In genomic region chr22:41512421-41513194, GRCh38 we compare ENCODE assay signal across 1 cellular context.
TF ChIP-seq lines count a peak whose summit lies in the region.

No MANE protein-coding gene starts in this region.

TF ChIP-seq in K562, 482 proteins besides CTCF, POLR2A, EP300 and RAD21 (continued from another document and continues in another):
- TF ChIP-seq ZNF830 (CRISPR knock-in tag; IDR thresholded peaks at IDR 0.05) (no peak), YBX1 (IDR thresholded peaks at IDR 0.05) (no peak), NCOR1 (IDR thresholded peaks at IDR 0.05) (0 out of 2 replicates have a peak, but pooled peaks have one; percentile 7), SIN3B (IDR thresholded peaks at IDR 0.05; ENCODE audit: low read depth) (no peak), ZNF592 (IDR thresholded peaks at IDR 0.05) (peak; percentile 85), E4F1 (CRISPR knock-in tag; IDR thresholded peaks at IDR 0.05; ENCODE audit: borderline replicate concordance) (no peak), KAT7 (CRISPR knock-in tag; IDR thresholded peaks at IDR 0.05; ENCODE audit: borderline replicate concordance) (no peak), BACH1 (tag; IDR thresholded peaks at IDR 0.05) (peak; percentile 85), ZNF253 (CRISPR knock-in tag; conservative IDR thresholded peaks at IDR 0.05) (no peak), KDM4B (IDR thresholded peaks at IDR 0.05; ENCODE audit: borderline replicate concordance in 2 of 2, low read depth in 1 of 2) (no peak), THAP7 (CRISPR knock-in tag; IDR thresholded peaks at IDR 0.05) (no peak), CBFB (CRISPR knock-in tag; IDR thresholded peaks at IDR 0.05) (no peak), MEIS2 (IDR thresholded peaks at IDR 0.05; ENCODE audit: partially characterized antibody) (peak; percentile 48), CHCHD3 (CRISPR knock-in tag; IDR thresholded peaks at IDR 0.05) (no peak), ZNF217 (CRISPR knock-in tag; IDR thresholded peaks at IDR 0.05) (no peak), PPARD (CRISPR knock-in tag; IDR thresholded peaks at IDR 0.05) (no peak), ZNF24 (IDR thresholded peaks at IDR 0.05) (no peak), U2AF2 (optimal IDR thresholded peaks at IDR 0.05; ENCODE audit: low read depth, low read length) (no peak), SIRT6 (IDR thresholded peaks at IDR 0.05; ENCODE audit: low read depth, low read length) (no peak), ADNP (tag; IDR thresholded peaks at IDR 0.05) (no peak), MCM3 (IDR thresholded peaks at IDR 0.05) (no peak), SPI1 (IDR thresholded peaks at IDR 0.05; ENCODE audit: borderline replicate concordance, low read depth, low read length) (no peak), PURB (CRISPR knock-in tag; IDR thresholded peaks at IDR 0.05; ENCODE audit: low read depth) (no peak), HIVEP1 (CRISPR knock-in tag; IDR thresholded peaks at IDR 0.05) (no peak), YY1 (IDR thresholded peaks at IDR 0.05; ENCODE audit: borderline replicate concordance in 1 of 3, control insufficient read depth in 1 of 3, extremely low read depth in 1 of 3, insufficient read depth in 3 of 3, insufficient read length in 1 of 3, insufficient replicate concordance in 2 of 3, low read depth in 1 of 3, low read length in 2 of 3) (peak in 1 of 3 experiments; percentile 54), ATF1 (CRISPR knock-in tag; IDR thresholded peaks at IDR 0.05) (no peak), ATF1 (tag; IDR thresholded peaks at IDR 0.05) (no peak), ZNF311 (CRISPR knock-in tag; IDR thresholded peaks at IDR 0.05) (no peak), MECOM (CRISPR knock-in tag; IDR thresholded peaks at IDR 0.05) (peak; percentile 67; the same call in 1 of the 2 replicates), JUND (IDR thresholded peaks at IDR 0.05; ENCODE audit: borderline replicate concordance, low read depth, low read length) (peak; percentile 50; the same call in 1 of the 2 replicates), JUND (tag; IDR thresholded peaks at IDR 0.05; ENCODE audit: borderline replicate concordance, low read depth, low read length) (no peak; the same call in 2 of the 3 replicates), CEBPB (tag; IDR thresholded peaks at IDR 0.05) (no peak), ZEB2 (IDR thresholded peaks at IDR 0.05) (peak; percentile 62; the same call in 1 of the 2 replicates), TCF7L2 (IDR thresholded peaks at IDR 0.05; ENCODE audit: low read depth, low read length) (no peak), SMARCA5 (IDR thresholded peaks at IDR 0.05) (no peak), ZNF165 (CRISPR knock-in tag; IDR thresholded peaks at IDR 0.05; ENCODE audit: borderline replicate concordance) (no peak), RBM22 (IDR thresholded peaks at IDR 0.05; ENCODE audit: low read depth, low read length, poor library complexity, severe bottlenecking) (no peak), MCM7 (IDR thresholded peaks at IDR 0.05) (no peak), ZNF121 (CRISPR knock-in tag; conservative IDR thresholded peaks at IDR 0.05) (peak; percentile 46), BRD4 (IDR thresholded peaks at IDR 0.05) (no peak), TGIF2 (CRISPR knock-in tag; IDR thresholded peaks at IDR 0.05) (no peak), ZNF780A (CRISPR knock-in tag; IDR thresholded peaks at IDR 0.05) (no peak), HNRNPH1 (optimal IDR thresholded peaks at IDR 0.05; ENCODE audit: low read depth, low read length) (no peak), TSHZ1 (CRISPR knock-in tag; IDR thresholded peaks at IDR 0.05) (no peak), ZHX1 (conservative IDR thresholded peaks at IDR 0.05; ENCODE audit: low read length) (no peak), GABPB2 (CRISPR knock-in tag; conservative IDR thresholded peaks at IDR 0.05) (no peak), SMARCC2 (IDR thresholded peaks at IDR 0.05; ENCODE audit: low read depth) (no peak), DPF2 (IDR thresholded peaks at IDR 0.05) (peak; percentile 83), MCM5 (IDR thresholded peaks at IDR 0.05; ENCODE audit: low read depth) (no peak), RBM15 (IDR thresholded peaks at IDR 0.05; ENCODE audit: insufficient read depth, low read length) (no peak), THRB (CRISPR knock-in tag; conservative IDR thresholded peaks at IDR 0.05) (no peak), CBFA2T2 (conservative IDR thresholded peaks at IDR 0.05) (no peak), KDM2B (CRISPR knock-in tag; IDR thresholded peaks at IDR 0.05) (no peak), CLOCK (CRISPR knock-in tag; IDR thresholded peaks at IDR 0.05; ENCODE audit: borderline replicate concordance) (no peak)
